ENCODE assay signal across 1 cellular context in the genomic region with DNA sequence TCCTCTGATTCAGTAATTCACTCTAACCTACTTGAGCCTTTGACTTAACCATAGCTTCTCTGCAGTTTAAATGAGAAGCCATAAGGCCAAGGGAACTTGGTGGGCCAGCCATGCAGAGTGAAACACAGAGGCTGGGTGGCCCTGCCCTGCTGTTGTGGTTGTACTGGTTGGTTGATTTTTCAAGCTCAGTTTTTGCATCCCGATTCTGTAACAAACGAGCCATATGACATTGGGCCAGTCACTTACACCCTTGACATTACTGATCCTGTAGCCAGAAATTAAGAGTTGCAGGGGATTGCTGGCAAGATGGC.
TF ChIP-seq lines count a peak whose summit lies in the region.

No MANE protein-coding gene starts in this region.

TF ChIP-seq in H1, 55 proteins besides CTCF, POLR2A, EP300 and RAD21:
- TF ChIP-seq ASH2L (IDR thresholded peaks at IDR 0.05; ENCODE audit: low read length) (no peak), NRF1 (IDR thresholded peaks at IDR 0.05; ENCODE audit: low read depth, low read length) (no peak), USF2 (IDR thresholded peaks at IDR 0.05; ENCODE audit: low read length) (no peak), ZNF274 (IDR thresholded peaks at IDR 0.05; ENCODE audit: borderline replicate concordance, extremely low read depth, low read length) (no peak), SP2 (IDR thresholded peaks at IDR 0.05; ENCODE audit: low read length) (no peak)
